15 cellular contexts compared by ENCODE assay signal in the genomic region with DNA sequence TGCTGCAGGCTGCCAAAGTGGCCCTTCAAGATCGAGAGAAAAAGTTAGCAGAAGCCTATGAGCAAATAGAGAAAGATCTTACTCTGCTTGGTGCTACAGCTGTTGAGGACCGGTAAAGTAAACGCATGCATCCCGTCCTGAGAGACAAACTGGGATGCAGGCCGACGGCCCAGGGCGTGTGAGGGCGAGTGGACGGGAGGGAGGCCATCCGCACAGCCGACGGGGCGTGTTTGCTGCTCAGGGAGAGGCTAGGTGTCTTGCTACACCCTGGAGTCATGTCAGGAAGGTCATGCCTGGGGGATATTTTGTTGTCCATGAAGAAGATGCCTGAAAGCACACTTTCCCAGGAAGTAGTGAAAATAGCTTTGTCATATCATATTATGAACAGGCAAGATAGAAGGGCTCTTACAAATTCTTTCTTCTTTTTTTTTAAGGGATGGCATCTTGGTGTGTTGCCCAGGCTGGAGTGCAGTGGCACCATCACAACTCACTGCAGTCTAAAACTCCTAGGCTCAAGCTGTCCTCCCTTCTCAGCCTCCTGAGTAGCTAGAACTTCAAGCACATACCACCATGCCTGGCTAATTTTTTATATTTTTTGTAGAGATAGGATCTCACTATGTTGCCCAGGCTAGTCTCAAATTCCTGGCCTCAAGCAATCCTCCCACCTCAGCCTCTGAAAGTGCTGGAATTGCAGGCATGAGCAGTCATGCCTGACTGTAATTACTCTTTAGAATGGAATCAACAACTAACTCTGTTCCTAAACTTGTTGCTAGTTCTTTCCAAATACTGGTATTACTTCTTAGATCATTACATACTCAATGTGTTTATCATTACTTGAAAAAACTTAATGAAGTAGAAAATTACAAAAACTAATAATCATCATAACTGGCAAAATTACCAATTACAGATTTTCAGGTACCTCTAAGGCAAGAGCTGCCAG.
"Had no signal": no experiment of that assay in that cellular context is flagged by ENCODE, and none has a peak within 500 bp of the region (broad histone marks: within the 10 kb centered on the region; RNA-seq: fewer than 3 reads in every experiment).

No MANE protein-coding gene starts in this region.

- H3K27me3 ChIP-seq: colonic mucosa, heart right ventricle, neutrophil, suprapubic skin, transverse colon had no signal

- H3K9me3 Mint-ChIP-seq: natural killer cell; stimulated activated naive CD8-positive, alpha-beta T cell treated with anti-CD3 and anti-CD28 coated beads, Interleukin-15, amount 100 ng/mL, for 72 hours had no signal

- H3K4me3 ChIP-seq: colonic mucosa, heart right ventricle, SK-N-MC, suprapubic skin, transverse colon had no signal

- H3K27me3 Mint-ChIP-seq: activated naive CD8-positive, alpha-beta T cell; brain; stimulated activated naive CD8-positive, alpha-beta T cell treated with anti-CD3 and anti-CD28 coated beads, Interleukin-15, amount 100 ng/mL, for 72 hours had no signal

- H3K36me3 ChIP-seq: colonic mucosa had no signal

- H3K27ac ChIP-seq: colonic mucosa, heart right ventricle, neutrophil, parathyroid adenoma, SK-N-MC, suprapubic skin, transverse colon had no signal

- H3K9me3 ChIP-seq: colonic mucosa, neutrophil, suprapubic skin, transverse colon had no signal

- H3K27ac Mint-ChIP-seq: activated naive CD8-positive, alpha-beta T cell; brain; natural killer cell had no signal

- DNase-seq: activated CD4-positive, alpha-beta T cell treated with anti-CD3 and anti-CD28 coated beads, Interleukin-2, amount 50 U/mL, for 48 hours; central memory CD4-positive, alpha-beta T cell; colonic mucosa; heart right ventricle; natural killer cell; stimulated activated CD4-positive, alpha-beta T cell treated with anti-CD3 and anti-CD28 coated beads, Interleukin-12 subunit alpha, Interleukin-12 subunit beta, amount 100 ng/mL, for 4 hours; stimulated activated CD4-positive, alpha-beta T cell treated with anti-CD3 and anti-CD28 coated beads, Interleukin-1b, Interleukin-23, amount 100 ng/mL, for 48 hours; stimulated activated naive CD8-positive, alpha-beta T cell treated with anti-CD3 and anti-CD28 coated beads, Interleukin-15, amount 100 ng/mL, for 72 hours; transverse colon had no signal

- H3K4me3 Mint-ChIP-seq: activated naive CD8-positive, alpha-beta T cell; brain; natural killer cell; stimulated activated naive CD8-positive, alpha-beta T cell treated with anti-CD3 and anti-CD28 coated beads, Interleukin-15, amount 100 ng/mL, for 72 hours had no signal

- H3K4me1 ChIP-seq: colonic mucosa, heart right ventricle, parathyroid adenoma, suprapubic skin, transverse colon had no signal

- ATAC-seq: heart right ventricle; natural killer cell; stimulated activated naive CD8-positive, alpha-beta T cell treated with anti-CD3 and anti-CD28 coated beads, Interleukin-15, amount 100 ng/mL, for 72 hours had no signal
